Comparison of ENCODE assay signal across 1 cellular context in genomic region chr17:44781553-44782348, GRCh38.
TF ChIP-seq lines count a peak whose summit lies in the region.

No MANE protein-coding gene starts in this region.

TF ChIP-seq in GM23338, 12 proteins besides CTCF, POLR2A, EP300 and RAD21 (continued from another document):
- no peak for TF ChIP-seq REST (IDR thresholded peaks at IDR 0.05; ENCODE audit: unreplicated experiment)
- no peak for TF ChIP-seq ETS1 (IDR thresholded peaks at IDR 0.05)
- no peak for TF ChIP-seq JUNB (IDR thresholded peaks at IDR 0.05; ENCODE audit: unreplicated experiment)
